Comparison of ENCODE assay signal across 13 cellular contexts in the genomic region with DNA sequence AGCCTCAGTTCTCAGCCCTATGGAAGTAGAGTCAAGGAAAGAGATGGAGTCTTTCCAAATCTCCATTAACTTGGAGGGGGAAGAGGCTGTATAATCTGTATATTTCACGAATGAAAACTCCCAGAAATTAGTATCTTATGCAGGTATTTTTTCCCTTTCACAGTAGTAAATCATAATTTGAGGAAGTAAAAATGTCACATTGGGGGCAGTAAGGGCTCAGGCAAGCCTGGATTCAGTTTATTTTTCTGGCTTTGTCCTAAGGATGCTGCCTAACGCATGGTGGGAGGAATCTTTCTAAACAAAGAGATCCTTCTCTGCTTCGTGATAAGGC. TPM values are rescaled to one million over a fixed set of nuclear protein-coding genes. Genes with fewer than 3 reads are reported as not detected.
A peak's percentile ranks its signal among the peaks of the same experiment; 100 is the strongest.
DNase-seq lines count a peak whose midpoint lies in the region; ATAC-seq, FAIRE-seq and TF ChIP-seq lines count a peak whose summit lies in the region.
"Had no signal": no experiment of that assay in that cellular context is flagged by ENCODE, and none has a peak within 500 bp of the region (broad histone marks: within the 10 kb centered on the region; RNA-seq: fewer than 3 reads in every experiment).

No MANE protein-coding gene starts in this region.

- no peaks in the 10 kb centered on the region for H3K9me3 Mint-ChIP-seq in activated naive CD4-positive, alpha-beta T cell treated with anti-CD3 and anti-CD28 coated beads, Interleukin-2, amount 50 U/mL, for 72 hours

- 52% methylated on average over 3 of the region's 3 CpGs; no CpG with 5 or more reads in 1 of the 2 experiments for WGBS in H1 (ENCODE audit: extremely low coverage in 1 of 2, insufficient coverage in 1 of 2, insufficient read length in 1 of 2, insufficient replicate concordance in 2 of 2, low coverage in 1 of 2, low lambda C conversion rate in 2 of 2, missing lambda C conversion rate in 1 of 2), 2 experiments

- H2BK15ac ChIP-seq in H1 (ENCODE audit: low read length): no peak overlapping the region

- H2BK20ac ChIP-seq in H1 (ENCODE audit: low read length): no peak overlapping the region

- H3K27ac Mint-ChIP-seq in activated naive CD4-positive, alpha-beta T cell treated with anti-CD3 and anti-CD28 coated beads, Interleukin-2, amount 50 U/mL, for 72 hours: no peak overlapping the region

- no peak overlapping the region for H4K8ac ChIP-seq in H1 (ENCODE audit: extremely low read depth, insufficient read depth, low read length)

- ATAC-seq in upper lobe of right lung: no peak
- ATAC-seq in activated naive CD4-positive, alpha-beta T cell treated with anti-CD3 and anti-CD28 coated beads, Interleukin-2, amount 50 U/mL, for 72 hours: no peak

- TF ChIP-seq RAD21 in H1 (IDR thresholded peaks at IDR 0.05 in 1 of 2, conservative IDR thresholded peaks at IDR 0.05 in 1 of 2; ENCODE audit: low read depth in 2 of 2, low read length in 2 of 2): no peak

- H3K27me3 ChIP-seq in left ventricle myocardium inferior (ENCODE audit: low read depth): no peaks in the 10 kb centered on the region
- H3K27me3 ChIP-seq in H1 (replicated peaks in 1 of 4; ENCODE audit: control insufficient read depth in 3 of 4, extremely low read depth in 1 of 4, insufficient read depth in 3 of 4, low read length in 3 of 4): peaks cover 0 to 6% (median 2%) of the 10 kb centered on the region in 4 experiments; a peak in 2 of 7 replicates
- H3K27me3 ChIP-seq in mucosa of stomach (ENCODE audit: control insufficient read depth, insufficient read depth, low read length): peaks cover 3% of the 10 kb centered on the region
- no peaks in the 10 kb centered on the region for H3K27me3 ChIP-seq in upper lobe of right lung

- H3K79me2 ChIP-seq in H1 (ENCODE audit: control insufficient read depth in 1 of 2, insufficient read depth in 2 of 2, low read length in 2 of 2): no peaks in the 10 kb centered on the region

- no peaks in the 10 kb centered on the region for H3K36me3 Mint-ChIP-seq in activated naive CD4-positive, alpha-beta T cell treated with anti-CD3 and anti-CD28 coated beads, Interleukin-2, amount 50 U/mL, for 72 hours

- peak overlapping the region in 1 of 4 experiments; percentile 16; a peak in 1 of 7 replicates for H3K9ac ChIP-seq in H1 (replicated peaks in 1 of 4; ENCODE audit: extremely low read depth in 1 of 4, low read depth in 3 of 4, low read length in 3 of 4)
- H3K9ac ChIP-seq in mucosa of stomach (ENCODE audit: low read length): peak overlapping the region; percentile 7

- no peak overlapping the region for H3K18ac ChIP-seq in H1 (ENCODE audit: extremely low read depth, low read length)

- no peak overlapping the region for H4K91ac ChIP-seq in H1 (replicated peaks; ENCODE audit: insufficient read length, low read length)

- no peak for TF ChIP-seq POLR2A in H1 (IDR thresholded peaks at IDR 0.05; ENCODE audit: control extremely low read depth in 1 of 2, low read depth in 2 of 2, low read length in 2 of 2)

- 0 out of 2 replicates have a peak overlapping the region, but pooled peaks have one; percentile 13 for H2BK12ac ChIP-seq in H1 (ENCODE audit: low read depth, low read length)

- no peak overlapping the region for H2AK5ac ChIP-seq in H1 (ENCODE audit: low read depth, low read length)

- CTCF ChIA-PET in H1 (lab: Charles Lee; ENCODE audit: partially characterized antibody): interaction anchor here (1.2 to 2.0 kb wide), 4 partner anchors 9 to 125 kb away, joined by 3 to 9 read pairs (median 4); no protein-coding TSS in a partner anchor

- TF ChIP-seq CTCF in left ventricle myocardium inferior (IDR thresholded peaks at IDR 0.05; ENCODE audit: borderline replicate concordance) (no peak), H1 (IDR thresholded peaks at IDR 0.05; ENCODE audit: control extremely low read depth in 1 of 3, insufficient read depth in 1 of 3, low read depth in 1 of 3, low read length in 3 of 3) (no peak), upper lobe of right lung (IDR thresholded peaks at IDR 0.05) (no peak)

- H3K9me3 ChIP-seq in left ventricle myocardium inferior (replicated peaks): no peaks in the 10 kb centered on the region
- no peaks in the 10 kb centered on the region for H3K9me3 ChIP-seq in H1 (ENCODE audit: insufficient read depth in 2 of 2, low read depth in 1 of 2, low read length in 1 of 2)
- no peaks in the 10 kb centered on the region for H3K9me3 ChIP-seq in mucosa of stomach (ENCODE audit: control insufficient read depth, low read length)
- H3K9me3 ChIP-seq in upper lobe of right lung: no peaks in the 10 kb centered on the region

- no peak overlapping the region for H4K5ac ChIP-seq in H1 (ENCODE audit: insufficient read length, low read depth, low read length)

- FAIRE-seq in H1 (lab: Jason Lieb, UNC): no peak
- FAIRE-seq: kidney had no signal

- no peak overlapping the region for H2BK5ac ChIP-seq in H1 (ENCODE audit: low read depth, low read length)

- no peak for TF ChIP-seq EP300 in H1 (IDR thresholded peaks at IDR 0.05; ENCODE audit: borderline replicate concordance in 1 of 2, low read depth in 2 of 2, low read length in 2 of 2)

- H3K56ac ChIP-seq in H1 (replicated peaks; ENCODE audit: insufficient read length, low read depth, low read length): no peak overlapping the region

- H3K4me1 ChIP-seq in left ventricle myocardium inferior: peaks cover 50% of the 10 kb centered on the region
- H3K4me1 ChIP-seq in H1 (replicated peaks in 1 of 4; ENCODE audit: control insufficient read depth in 3 of 4, insufficient read depth in 4 of 4, low read length in 3 of 4): peaks cover 4 to 24% (median 15%) of the 10 kb centered on the region in 4 experiments
- peaks cover 63% of the 10 kb centered on the region for H3K4me1 ChIP-seq in mucosa of stomach (ENCODE audit: control insufficient read depth, insufficient read depth, low read length)
- H3K4me1 ChIP-seq in upper lobe of right lung: peaks cover 21% of the 10 kb centered on the region

- H4K20me1 ChIP-seq in H1 (replicated peaks in 1 of 2; ENCODE audit: control insufficient read depth in 1 of 2, insufficient read depth in 2 of 2, low read length in 2 of 2): peaks cover 0 to 1% of the 10 kb centered on the region in 2 experiments

- peaks cover 19% of the 10 kb centered on the region for H3K36me3 ChIP-seq in left ventricle myocardium inferior
- peaks cover 0 to 7% (median 2%) of the 10 kb centered on the region in 4 experiments; a peak in 2 of 8 replicates for H3K36me3 ChIP-seq in H1 (ENCODE audit: control insufficient read depth in 2 of 4, insufficient read depth in 4 of 4, low read length in 3 of 4)
- no peaks in the 10 kb centered on the region for H3K36me3 ChIP-seq in mucosa of stomach (ENCODE audit: control insufficient read depth, insufficient read depth, low read length)
- no peaks in the 10 kb centered on the region for H3K36me3 ChIP-seq in upper lobe of right lung

- H3K14ac ChIP-seq in H1 (ENCODE audit: insufficient read length): no peak overlapping the region

- H3K4me3 ChIP-seq in left ventricle myocardium inferior (no peak overlapping the region), H1 (ENCODE audit: extremely low read depth in 1 of 4, insufficient read depth in 2 of 4, low read depth in 3 of 4, low read length in 4 of 4) (no peak overlapping the region), mucosa of stomach (ENCODE audit: low read length) (no peak overlapping the region), upper lobe of right lung (no peak overlapping the region)

- H2BK120ac ChIP-seq in H1 (replicated peaks; ENCODE audit: low read depth, low read length): no peak overlapping the region

- no peak overlapping the region for H3K4ac ChIP-seq in H1 (replicated peaks; ENCODE audit: insufficient read length, low read depth, low read length)

- no peaks in the 10 kb centered on the region for H3K23me2 ChIP-seq in H1 (ENCODE audit: low read depth, low read length)

- DNase-seq in left ventricle myocardium inferior (no peak), cardiac septum (ENCODE audit: low spot score) (no peak), H1 (ENCODE audit: low read depth in 1 of 2, low spot score in 2 of 2) (no peak), upper lobe of right lung (no peak), LoVo (ENCODE audit: low spot score) (no peak)
- no peak for DNase-seq in activated CD4-positive, alpha-beta T cell treated with anti-CD3 and anti-CD28 coated beads, Interleukin-2, amount 50 U/mL, for 48 hours
- no peak for DNase-seq in activated naive CD4-positive, alpha-beta T cell treated with anti-CD3 and anti-CD28 coated beads, Interleukin-2, amount 50 U/mL, for 72 hours (ENCODE audit: low spot score in 2 of 2)
- DNase-seq: activated naive CD4-positive, alpha-beta T cell; DMS153; kidney; NCI-H446; stimulated activated CD4-positive, alpha-beta T cell treated with anti-CD3 and anti-CD28 coated beads, Interleukin-15, amount 100 ng/mL, for 24 hours had no signal

- no peaks in the 10 kb centered on the region for H3K79me1 ChIP-seq in H1 (ENCODE audit: low read depth, low read length)

- no peak overlapping the region for H3K23ac ChIP-seq in H1 (ENCODE audit: insufficient read length)

- intact Hi-C loops in left ventricle myocardium inferior (cut with micrococcal nuclease) (no loop called here), cardiac septum (cut with DNase I) (loop anchor here (2.0 to 5.0 kb wide), 2 partner anchors 42 to 166 kb away; a partner anchor contains a TSS), upper lobe of right lung (cut with DNase I) (no loop called here)

- H2AFZ ChIP-seq in H1 (ENCODE audit: low read length): peak overlapping the region; percentile 52; the same call in 1 of the 2 replicates

- peak overlapping the region; percentile 70 for H3K27ac ChIP-seq in left ventricle myocardium inferior (replicated peaks)
- H3K27ac ChIP-seq in H1 (ENCODE audit: low read depth, low read length): no peak overlapping the region
- peak overlapping the region; percentile 60 for H3K27ac ChIP-seq in upper lobe of right lung

- H3K4me2 ChIP-seq in H1 (ENCODE audit: insufficient read depth in 1 of 2, low read depth in 2 of 2, low read length in 2 of 2): peak overlapping the region in 1 of 2 experiments; percentile 6; a peak in 1 of 4 replicates

- POLR2A ChIA-PET in H1 (lab: Charles Lee; ENCODE audit: partially characterized antibody): interaction anchor here (1.1 kb wide), 1 partner anchor 260 kb away, joined by 3 read pairs; no protein-coding TSS in a partner anchor

TF ChIP-seq in H1, 55 proteins besides CTCF, POLR2A, EP300 and RAD21 (continues in another document):
- no peak for TF ChIP-seq SRF (IDR thresholded peaks at IDR 0.05; ENCODE audit: low read depth, low read length)

RNA-seq across cellular contexts. Expression of a gene that starts 35.7 kb away (rescaled TPM):
- 4.5 TPM for total RNA-seq in left ventricle myocardium inferior
- 0.67 TPM for total RNA-seq in cardiac septum
- total RNA-seq in H1 (2021; fragmentation: NEBNext Ultra II Directional; extraction: Animal tissue kit (Norgen Biotek cat#: 25700)): not detected in 2 replicates
- not detected in 2 replicates for polyA plus RNA-seq in H1 (2011; rRNA removed)
- polyA plus RNA-seq in H1 (2011; cell fraction: cytosol; rRNA removed): not detected
- not detected for polyA plus RNA-seq in H1 (2011; cell fraction: nucleus; rRNA removed)
- not detected in 4 replicates for polyA plus RNA-seq in H1 (2012, experiment 1 of 2)
- not detected for polyA plus RNA-seq in H1 (2012, experiment 2 of 2)
- not detected for polyA plus RNA-seq in H1 (2013, experiment 1 of 2)
- polyA plus RNA-seq in H1 (2013, experiment 2 of 2): not detected
- not detected in 2 replicates for polyA minus RNA-seq in H1 (2011; rRNA and poly(A)+ RNA removed)
- polyA minus RNA-seq in H1 (2011; cell fraction: cytosol; rRNA and poly(A)+ RNA removed): not detected
- not detected for polyA minus RNA-seq in H1 (2011; cell fraction: nucleus; rRNA and poly(A)+ RNA removed)
- 125 TPM for total RNA-seq in upper lobe of right lung
- total RNA-seq in activated naive CD4-positive, alpha-beta T cell treated with anti-CD3 and anti-CD28 coated beads, Interleukin-2, amount 50 U/mL, for 72 hours: not detected

Comparison
In these comparisons a context has a peak if more than half of its experiments do, and no peak if none do; other contexts are left out.
1. RNA of a gene that starts 35.7 kb away (total RNA-seq): 125 TPM in upper lobe of right lung (single experiment); 4.5 TPM in left ventricle myocardium inferior (single experiment), 0.67 TPM in cardiac septum (single experiment), not detected in H1 and not detected in activated naive CD4-positive, alpha-beta T cell treated with anti-CD3 and anti-CD28 coated beads, Interleukin-2, amount 50 U/mL, for 72 hours; every median in the first group is over 10 times any median in the second.